In the genomic region with DNA sequence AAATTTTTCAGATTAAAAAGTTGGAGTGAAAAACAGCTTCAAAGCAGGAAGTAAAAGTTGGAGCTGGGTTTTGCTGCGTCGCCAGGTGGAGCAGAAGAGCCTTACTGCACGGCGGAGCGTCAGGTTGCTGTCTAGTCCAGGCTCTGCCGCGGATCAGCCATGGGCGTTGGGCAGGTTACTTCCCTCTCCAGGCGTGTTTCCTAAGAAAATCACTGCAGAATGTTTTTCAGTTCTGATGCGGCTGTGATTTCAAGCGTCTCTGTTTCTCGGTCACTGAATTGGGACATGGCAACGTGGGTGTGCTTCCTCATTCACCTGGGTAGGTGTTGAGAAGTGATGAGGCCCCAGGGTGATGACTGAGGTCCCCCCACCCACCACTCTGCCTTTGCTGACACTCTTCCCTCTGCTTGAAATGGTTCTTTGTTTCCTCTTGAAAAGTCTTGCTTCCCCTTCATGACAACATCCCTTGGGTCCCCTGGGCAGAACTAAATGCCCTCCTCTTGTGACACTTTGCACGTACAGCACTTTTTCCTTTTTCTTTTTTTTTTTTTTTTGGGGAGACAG, we compare ENCODE assay signal across 7 cellular contexts. TPM values are rescaled to one million over a fixed set of nuclear protein-coding genes. Genes with fewer than 3 reads are reported as not detected.
DNase-seq lines count a peak whose midpoint lies in the region; ATAC-seq and TF ChIP-seq lines count a peak whose summit lies in the region.

No MANE protein-coding gene starts in this region.

- H3K4me1 Mint-ChIP-seq in T-cell (peaks cover 92 to 95% (median 94%) of the 10 kb centered on the region in 3 donors), glutamatergic neuron (ENCODE audit: low read depth, unreplicated experiment) (peaks cover 32% of the 10 kb centered on the region)

- ATAC-seq in HG02759 (IDR thresholded peaks at IDR 0.05; ENCODE audit: unreplicated experiment), result peak; percentile 28
- ATAC-seq in T-cell (replicated peaks in 1 of 4), result no peak

- POLR2A ChIA-PET in T-cell (lab: Charles Lee), result interaction anchor here (0.6 to 5.3 kb wide), 7 partner anchors 8 to 35 kb away, joined by 3 to 55 read pairs (median 6); no protein-coding TSS in a partner anchor

- DNase-seq in T-cell (peak in 32 of 34 experiments; percentile 49 to 75 (median 65)), NCI-H2227 (lab: John Stamatoyannopoulos, UW; ENCODE audit: unreplicated experiment) (no peak), NCI-H526 treated with DMSO at 0.1 percent for 48 hours (lab: John Stamatoyannopoulos, UW) (no peak), glutamatergic neuron (no peak)
- DNase-seq in central memory CD4-positive, alpha-beta T cell, result peak; percentile 66
- DNase-seq in stimulated activated CD4-positive, alpha-beta T cell treated with anti-CD3 and anti-CD28 coated beads, Interleukin-4, amount 100 ng/mL, for 4 hours, result peak; percentile 53 to 72

- no peaks in the 10 kb centered on the region for H3K27me3 Mint-ChIP-seq in T-cell
- peaks cover 5% of the 10 kb centered on the region for H3K27me3 Mint-ChIP-seq in glutamatergic neuron (ENCODE audit: unreplicated experiment)

- H3K9me3 Mint-ChIP-seq in T-cell (no peaks in the 10 kb centered on the region), glutamatergic neuron (ENCODE audit: unreplicated experiment) (peaks cover 2% of the 10 kb centered on the region)

- TF ChIP-seq CTCF in glutamatergic neuron (IDR thresholded peaks at IDR 0.05; ENCODE audit: partially characterized antibody, unreplicated experiment), result no peak

- H3K27ac Mint-ChIP-seq in T-cell, result peak overlapping the region; percentile 98
- no peak overlapping the region for H3K27ac Mint-ChIP-seq in glutamatergic neuron (ENCODE audit: unreplicated experiment)

- peaks cover 59% of the 10 kb centered on the region for H3K36me3 Mint-ChIP-seq in T-cell
- H3K36me3 Mint-ChIP-seq in glutamatergic neuron (ENCODE audit: unreplicated experiment), result no peaks in the 10 kb centered on the region

- CTCF ChIA-PET in T-cell (lab: Charles Lee), result interaction anchor here (0.6 to 9.8 kb wide), 18 partner anchors 8 to 898 kb away, joined by 3 to 174 read pairs (median 5); no protein-coding TSS in a partner anchor

- H3K4me3 Mint-ChIP-seq in T-cell (peak overlapping the region; percentile 81 to 96 (median 87)), glutamatergic neuron (ENCODE audit: unreplicated experiment) (no peak overlapping the region)

RNA-seq across cellular contexts. Expression of gene EVL, which starts 7.6 kb away (rescaled TPM):
- 1,000 to 10,000 TPM; 1,049 to 1,157 (median 1,125) TPM for total RNA-seq in T-cell
- 381 TPM for total RNA-seq in glutamatergic neuron (ENCODE audit: unreplicated experiment)

Comparison
In these comparisons a context has a peak if more than half of its experiments do, and no peak if none do; other contexts are left out.
1. DNase-seq: peak in T-cell (32 of 34), central memory CD4-positive, alpha-beta T cell (single experiment) and stimulated activated CD4-positive, alpha-beta T cell treated with anti-CD3 and anti-CD28 coated beads, Interleukin-4, amount 100 ng/mL, for 4 hours (2 of 2); none in NCI-H2227 (single experiment), NCI-H526 treated with DMSO at 0.1 percent for 48 hours (single experiment) and glutamatergic neuron (single experiment).